Comparison of ENCODE assay signal across 9 cellular contexts in the genomic region with DNA sequence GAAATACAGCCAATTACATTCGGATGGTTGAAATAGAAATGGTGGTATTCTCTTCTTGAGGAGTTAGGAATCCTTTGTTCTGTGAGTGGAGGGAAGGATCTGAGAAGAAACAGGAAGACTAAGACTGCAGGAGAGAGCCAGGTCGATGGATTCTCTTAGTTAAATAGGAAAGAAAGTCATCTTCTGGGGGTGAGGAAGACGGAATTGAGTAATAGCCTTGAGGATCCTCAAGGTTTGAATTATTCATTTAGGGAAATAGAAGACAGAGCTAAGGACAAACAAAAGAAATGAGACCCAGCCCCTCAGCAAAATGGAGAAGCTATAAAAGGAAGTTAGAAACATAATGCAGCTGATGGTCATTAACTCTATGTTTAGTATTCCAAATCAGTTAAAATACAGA. TPM values are rescaled to one million over a fixed set of nuclear protein-coding genes. Genes with fewer than 3 reads are reported as not detected.
A peak's percentile ranks its signal among the peaks of the same experiment; 100 is the strongest.
DNase-seq lines count a peak whose midpoint lies in the region; TF ChIP-seq lines count a peak whose summit lies in the region.
"Had no signal": no experiment of that assay in that cellular context is flagged by ENCODE, and none has a peak within 500 bp of the region (broad histone marks: within the 10 kb centered on the region; RNA-seq: fewer than 3 reads in every experiment).

No MANE protein-coding gene starts in this region.

- no peaks in the 10 kb centered on the region for H3K9me3 ChIP-seq in prostate gland

- H3K27me3 ChIP-seq in prostate gland (replicated peaks; ENCODE audit: insufficient read depth) = no peaks in the 10 kb centered on the region

- no peak for TF ChIP-seq CTCF in epithelial cell of proximal tubule (conservative IDR thresholded peaks at IDR 0.05; ENCODE audit: low read depth, low read length)
- no peak for TF ChIP-seq CTCF in prostate gland (IDR thresholded peaks at IDR 0.05)

- no peaks in the 10 kb centered on the region for H3K36me3 ChIP-seq in prostate gland

- no peaks in the 10 kb centered on the region for H3K4me1 ChIP-seq in prostate gland (replicated peaks)

- intact Hi-C loops in prostate gland (cut with DNase I) = loop anchor here (5.0 kb wide), 1 partner anchor 37 kb away; a partner anchor contains a TSS

- DNase-seq in EH (ENCODE audit: low read depth) (peak; percentile 37), NOMO-1 treated with DMSO at 0.1 percent for 48 hours (lab: John Stamatoyannopoulos, UW; ENCODE audit: unreplicated experiment) (peak; percentile 66), epithelial cell of proximal tubule (ENCODE audit: low read depth) (no peak), prostate gland (ENCODE audit: low spot score) (no peak), activated gamma-delta T cell (lab: John Stamatoyannopoulos, UW) (no peak), putamen (ENCODE audit: low spot score) (no peak), NCI-H1092 (lab: John Stamatoyannopoulos, UW) (no peak), SW480 (ENCODE audit: low spot score) (no peak)

- WGBS in prostate gland = 3% methylated on average over 3 of the region's 3 CpGs

- no peak for TF ChIP-seq POLR2A in prostate gland (IDR thresholded peaks at IDR 0.05)

- H3K4me3 ChIP-seq in epithelial cell of proximal tubule (ENCODE audit: low read depth, low read length) (peak overlapping the region; percentile 85), prostate gland (peak overlapping the region; percentile 87 to 89)

- H3K27ac ChIP-seq in prostate gland = peak overlapping the region; percentile 94 to 98

RNA-seq across cellular contexts. Expression of a gene that starts 1.8 kb away (rescaled TPM):
- total RNA-seq in epithelial cell of proximal tubule = 127 and 128 TPM in 2 replicates
- total RNA-seq in prostate gland = 100 to 1,000 TPM; 142 to 340 TPM

RNA-seq across cellular contexts. Expression of a gene that starts 37.2 kb away (rescaled TPM):
- total RNA-seq in epithelial cell of proximal tubule (9.7 and 9.8 TPM in 2 replicates), prostate gland (1 to 10 TPM; 1.2 to 2.9 TPM)
- total RNA-seq: activated CD4-positive, alpha-beta T cell treated with anti-CD3 and anti-CD28 coated beads, Interleukin-2, amount 10 ng/mL, durations not matched to agents 7 days and 5 days had no signal

RNA-seq across cellular contexts. Expression of a gene that starts 59.7 kb away (rescaled TPM):
- total RNA-seq in epithelial cell of proximal tubule = 5.2 and 11.3 TPM in 2 replicates
- 10 to 100 TPM in 1 of 2 donors, 1 to 10 TPM in 1; 9.2 to 10.1 TPM for total RNA-seq in prostate gland

Comparison
In these comparisons a context has a peak if more than half of its experiments do, and no peak if none do; other contexts are left out.
1. DNase-seq: peak in EH (single experiment) and NOMO-1 treated with DMSO at 0.1 percent for 48 hours (single experiment); none in epithelial cell of proximal tubule (single experiment), prostate gland (single experiment), activated gamma-delta T cell (single experiment), putamen (single experiment), NCI-H1092 (single experiment) and SW480 (single experiment).